Comparison of ENCODE assay signal across 1 cellular context in the genomic region with DNA sequence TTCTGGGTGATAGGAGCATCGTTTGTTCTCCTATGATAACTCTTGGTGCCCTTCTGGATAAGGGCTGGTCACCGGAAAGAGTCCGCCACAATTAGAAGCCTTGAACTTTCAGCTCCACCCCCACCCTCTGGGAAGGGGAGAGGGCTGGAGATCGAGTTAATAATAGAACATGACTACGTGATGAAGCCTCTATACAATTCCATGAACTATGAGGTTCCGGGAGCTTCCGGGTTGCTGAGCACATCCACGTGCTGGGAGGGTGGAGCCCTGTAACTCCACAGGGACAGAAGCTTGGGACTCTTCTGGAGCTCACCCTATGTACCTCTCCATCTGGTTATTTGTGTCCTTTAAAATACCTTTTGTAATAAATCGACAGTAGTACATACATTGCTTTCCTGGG.
TF ChIP-seq lines count a peak whose summit lies in the region.

No MANE protein-coding gene starts in this region.

TF ChIP-seq in WTC11, 78 proteins besides CTCF, POLR2A, EP300 and RAD21:
- TF ChIP-seq, protein P1, sequence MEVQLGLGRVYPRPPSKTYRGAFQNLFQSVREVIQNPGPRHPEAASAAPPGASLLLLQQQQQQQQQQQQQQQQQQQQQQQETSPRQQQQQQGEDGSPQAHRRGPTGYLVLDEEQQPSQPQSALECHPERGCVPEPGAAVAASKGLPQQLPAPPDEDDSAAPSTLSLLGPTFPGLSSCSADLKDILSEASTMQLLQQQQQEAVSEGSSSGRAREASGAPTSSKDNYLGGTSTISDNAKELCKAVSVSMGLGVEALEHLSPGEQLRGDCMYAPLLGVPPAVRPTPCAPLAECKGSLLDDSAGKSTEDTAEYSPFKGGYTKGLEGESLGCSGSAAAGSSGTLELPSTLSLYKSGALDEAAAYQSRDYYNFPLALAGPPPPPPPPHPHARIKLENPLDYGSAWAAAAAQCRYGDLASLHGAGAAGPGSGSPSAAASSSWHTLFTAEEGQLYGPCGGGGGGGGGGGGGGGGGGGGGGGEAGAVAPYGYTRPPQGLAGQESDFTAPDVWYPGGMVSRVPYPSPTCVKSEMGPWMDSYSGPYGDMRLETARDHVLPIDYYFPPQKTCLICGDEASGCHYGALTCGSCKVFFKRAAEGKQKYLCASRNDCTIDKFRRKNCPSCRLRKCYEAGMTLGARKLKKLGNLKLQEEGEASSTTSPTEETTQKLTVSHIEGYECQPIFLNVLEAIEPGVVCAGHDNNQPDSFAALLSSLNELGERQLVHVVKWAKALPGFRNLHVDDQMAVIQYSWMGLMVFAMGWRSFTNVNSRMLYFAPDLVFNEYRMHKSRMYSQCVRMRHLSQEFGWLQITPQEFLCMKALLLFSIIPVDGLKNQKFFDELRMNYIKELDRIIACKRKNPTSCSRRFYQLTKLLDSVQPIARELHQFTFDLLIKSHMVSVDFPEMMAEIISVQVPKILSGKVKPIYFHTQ (CRISPR knock-in tag; IDR thresholded peaks at IDR 0.05), result no peak
- TF ChIP-seq, protein P2, sequence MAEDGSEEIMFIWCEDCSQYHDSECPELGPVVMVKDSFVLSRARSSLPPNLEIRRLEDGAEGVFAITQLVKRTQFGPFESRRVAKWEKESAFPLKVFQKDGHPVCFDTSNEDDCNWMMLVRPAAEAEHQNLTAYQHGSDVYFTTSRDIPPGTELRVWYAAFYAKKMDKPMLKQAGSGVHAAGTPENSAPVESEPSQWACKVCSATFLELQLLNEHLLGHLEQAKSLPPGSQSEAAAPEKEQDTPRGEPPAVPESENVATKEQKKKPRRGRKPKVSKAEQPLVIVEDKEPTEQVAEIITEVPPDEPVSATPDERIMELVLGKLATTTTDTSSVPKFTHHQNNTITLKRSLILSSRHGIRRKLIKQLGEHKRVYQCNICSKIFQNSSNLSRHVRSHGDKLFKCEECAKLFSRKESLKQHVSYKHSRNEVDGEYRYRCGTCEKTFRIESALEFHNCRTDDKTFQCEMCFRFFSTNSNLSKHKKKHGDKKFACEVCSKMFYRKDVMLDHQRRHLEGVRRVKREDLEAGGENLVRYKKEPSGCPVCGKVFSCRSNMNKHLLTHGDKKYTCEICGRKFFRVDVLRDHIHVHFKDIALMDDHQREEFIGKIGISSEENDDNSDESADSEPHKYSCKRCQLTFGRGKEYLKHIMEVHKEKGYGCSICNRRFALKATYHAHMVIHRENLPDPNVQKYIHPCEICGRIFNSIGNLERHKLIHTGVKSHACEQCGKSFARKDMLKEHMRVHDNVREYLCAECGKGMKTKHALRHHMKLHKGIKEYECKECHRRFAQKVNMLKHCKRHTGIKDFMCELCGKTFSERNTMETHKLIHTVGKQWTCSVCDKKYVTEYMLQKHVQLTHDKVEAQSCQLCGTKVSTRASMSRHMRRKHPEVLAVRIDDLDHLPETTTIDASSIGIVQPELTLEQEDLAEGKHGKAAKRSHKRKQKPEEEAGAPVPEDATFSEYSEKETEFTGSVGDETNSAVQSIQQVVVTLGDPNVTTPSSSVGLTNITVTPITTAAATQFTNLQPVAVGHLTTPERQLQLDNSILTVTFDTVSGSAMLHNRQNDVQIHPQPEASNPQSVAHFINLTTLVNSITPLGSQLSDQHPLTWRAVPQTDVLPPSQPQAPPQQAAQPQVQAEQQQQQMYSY (CRISPR knock-in tag; IDR thresholded peaks at IDR 0.05), result no peak
- TF ChIP-seq, protein P3, sequence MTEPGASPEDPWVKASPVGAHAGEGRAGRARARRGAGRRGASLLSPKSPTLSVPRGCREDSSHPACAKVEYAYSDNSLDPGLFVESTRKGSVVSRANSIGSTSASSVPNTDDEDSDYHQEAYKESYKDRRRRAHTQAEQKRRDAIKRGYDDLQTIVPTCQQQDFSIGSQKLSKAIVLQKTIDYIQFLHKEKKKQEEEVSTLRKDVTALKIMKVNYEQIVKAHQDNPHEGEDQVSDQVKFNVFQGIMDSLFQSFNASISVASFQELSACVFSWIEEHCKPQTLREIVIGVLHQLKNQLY (CRISPR knock-in tag; IDR thresholded peaks at IDR 0.05), result no peak
